Comparison of ENCODE assay signal across 9 cellular contexts in genomic region chrX:85111347-85111746, GRCh38.
DNase-seq lines count a peak whose midpoint lies in the region; ATAC-seq and TF ChIP-seq lines count a peak whose summit lies in the region.
"Had no signal": no experiment of that assay in that cellular context is flagged by ENCODE, and none has a peak within 500 bp of the region (broad histone marks: within the 10 kb centered on the region; RNA-seq: fewer than 3 reads in every experiment).

No MANE protein-coding gene starts in this region.

- H3K9me3 ChIP-seq in AG04450 (ENCODE audit: control insufficient read depth, insufficient read depth, low read length): no peaks in the 10 kb centered on the region
- no peaks in the 10 kb centered on the region for H3K9me3 ChIP-seq in SU-DHL-6 (ENCODE audit: insufficient read depth, low read length)
- H3K9me3 ChIP-seq in MG63: no peaks in the 10 kb centered on the region

- H3K9me2 ChIP-seq in SU-DHL-6 (replicated peaks; ENCODE audit: insufficient read depth, low read length): no peaks in the 10 kb centered on the region

- H2AFZ ChIP-seq in SU-DHL-6 (ENCODE audit: low read depth, low read length, severe bottlenecking): peak overlapping the region; percentile 80

- DNase-seq in AG04450 (ENCODE audit: low read depth, low spot score): no peak
- DNase-seq in inferior parietal cortex (ENCODE audit: extremely low spot score): peak; percentile 21
- no peak for DNase-seq in MG63
- no peak for DNase-seq in NCI-H1048 (lab: John Stamatoyannopoulos, UW)
- DNase-seq: naive B cell had no signal

- CTCF ChIA-PET in AG04450 (lab: Charles Lee): interaction anchor here (0.7 to 3.0 kb wide), 6 partner anchors 9 to 434 kb away, joined by 3 to 30 read pairs (median 4); no protein-coding TSS in a partner anchor

- H3K4me2 ChIP-seq in SU-DHL-6 (ENCODE audit: low read depth, low read length, poor library complexity, severe bottlenecking): peak overlapping the region; percentile 42

- ATAC-seq in HG03439 (IDR thresholded peaks at IDR 0.05; ENCODE audit: unreplicated experiment) (no peak), GM21447 (IDR thresholded peaks at IDR 0.05; ENCODE audit: unreplicated experiment) (no peak)

- TF ChIP-seq CTCF in AG04450 (IDR thresholded peaks at IDR 0.05; ENCODE audit: low read depth, low read length) (peak; percentile 65), GM12874 (IDR thresholded peaks at IDR 0.05; ENCODE audit: insufficient read depth, low read depth, low read length) (peak; percentile 32; the same call in 1 of the 2 replicates), SU-DHL-6 (IDR thresholded peaks at IDR 0.05; ENCODE audit: insufficient read depth, low read length, poor library complexity, severe bottlenecking) (peak; percentile 41)

- no peaks in the 10 kb centered on the region for H3K79me2 ChIP-seq in SU-DHL-6 (ENCODE audit: insufficient read depth, low read length)

- H3K27me3 ChIP-seq in AG04450 (ENCODE audit: control insufficient read depth, insufficient read depth, low read length): no peaks in the 10 kb centered on the region
- no peaks in the 10 kb centered on the region for H3K27me3 ChIP-seq in SU-DHL-6 (ENCODE audit: low read length)
- H3K27me3 ChIP-seq in MG63: no peaks in the 10 kb centered on the region

- POLR2A ChIA-PET in AG04450 (lab: Yijun Ruan, JAX): no interaction called here

- H3K27ac ChIP-seq in AG04450 (ENCODE audit: low read depth, low read length) (no peak overlapping the region), SU-DHL-6 (ENCODE audit: low read depth, low read length) (peak overlapping the region; percentile 69)

- H3F3A ChIP-seq in SU-DHL-6 (ENCODE audit: insufficient read depth): peaks cover 3% of the 10 kb centered on the region; the same call in 1 of the 2 replicates

- no peak overlapping the region for H3K4me3 ChIP-seq in AG04450 (ENCODE audit: low read depth, low read length)
- no peak overlapping the region for H3K4me3 ChIP-seq in SU-DHL-6 (ENCODE audit: insufficient read depth, low read length, poor library complexity, severe bottlenecking)
- H3K4me3 ChIP-seq in MG63: no peak overlapping the region

- H3K9ac ChIP-seq in SU-DHL-6 (ENCODE audit: low read length): no peak overlapping the region

- H4K20me1 ChIP-seq in SU-DHL-6 (ENCODE audit: low read depth, low read length): no peaks in the 10 kb centered on the region

- H3K36me3 ChIP-seq in SU-DHL-6 (ENCODE audit: low read length) (no peaks in the 10 kb centered on the region), MG63 (no peaks in the 10 kb centered on the region)
